In the genomic region with DNA sequence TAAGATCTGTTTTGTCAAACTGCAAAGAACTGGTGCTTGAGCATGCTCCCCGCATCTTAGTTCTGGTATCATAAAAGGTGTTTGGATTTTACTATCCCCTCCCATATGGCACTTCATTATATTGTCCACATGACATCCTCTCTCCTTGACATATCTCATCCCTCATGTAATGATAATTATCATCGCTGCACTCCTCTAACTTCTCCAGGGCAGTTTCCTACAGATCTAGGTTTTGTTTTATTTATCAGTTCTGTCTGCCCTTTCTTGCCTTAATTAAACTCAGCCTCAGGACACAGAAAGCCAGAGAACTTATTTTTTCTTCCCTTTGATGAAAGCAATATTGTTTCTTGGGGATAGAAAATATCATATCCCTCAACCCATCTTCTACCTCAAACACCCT, we compare ENCODE assay signal across 25 cellular contexts.
"Had no signal": no experiment of that assay in that cellular context is flagged by ENCODE, and none has a peak within 500 bp of the region (broad histone marks: within the 10 kb centered on the region; RNA-seq: fewer than 3 reads in every experiment).

No MANE protein-coding gene starts in this region.

- H3K4me1 ChIP-seq: colonic mucosa, esophagus muscularis mucosa, esophagus squamous epithelium, foreskin keratinocyte, gastrocnemius medialis, gastroesophageal sphincter, heart left ventricle, heart right ventricle had no signal

- H2AFZ ChIP-seq: hepatocyte had no signal

- H3K79me2 ChIP-seq: hepatocyte had no signal

- H3K4me3 ChIP-seq: colonic mucosa, coronary artery, dorsolateral prefrontal cortex, esophagus muscularis mucosa, esophagus squamous epithelium, gastrocnemius medialis, gastroesophageal sphincter, heart left ventricle, heart right ventricle, hepatocyte had no signal

- H3K27ac ChIP-seq: colonic mucosa, coronary artery, dorsolateral prefrontal cortex, epithelial cell of prostate, esophagus muscularis mucosa, esophagus squamous epithelium, foreskin keratinocyte, gastrocnemius medialis, gastroesophageal sphincter, heart left ventricle, heart right ventricle, hepatocyte had no signal

- H3K9me3 ChIP-seq: colonic mucosa, esophagus muscularis mucosa, esophagus squamous epithelium, gastrocnemius medialis, gastroesophageal sphincter, heart left ventricle had no signal

- DNase-seq: colonic mucosa; cortex of kidney; dermis blood vessel endothelial cell; dorsolateral prefrontal cortex; effector CD4-positive, alpha-beta T cell; effector CD8-positive, alpha-beta T cell; effector memory CD4-positive, alpha-beta T cell; effector memory CD8-positive, alpha-beta T cell; endodermal cell; erythroblast; esophagus squamous epithelium; foreskin fibroblast; foreskin keratinocyte; foreskin melanocyte; gastrocnemius medialis; glutamatergic neuron; head of caudate nucleus; heart left ventricle; heart right ventricle had no signal

- H3K36me3 ChIP-seq: colonic mucosa, esophagus muscularis mucosa, esophagus squamous epithelium, gastrocnemius medialis, gastroesophageal sphincter, heart left ventricle, heart right ventricle had no signal

- H3K27me3 ChIP-seq: colonic mucosa, dorsolateral prefrontal cortex, esophagus muscularis mucosa, esophagus squamous epithelium, foreskin keratinocyte, gastrocnemius medialis, gastroesophageal sphincter, heart left ventricle, heart right ventricle, hepatocyte had no signal

- ATAC-seq: effector memory CD8-positive, alpha-beta T cell; esophagus mucosa; foreskin keratinocyte; gastrocnemius medialis; gastroesophageal sphincter; heart left ventricle; heart right ventricle had no signal

- H3K4me2 ChIP-seq: hepatocyte had no signal
